Comparison of ENCODE assay signal across 8 cellular contexts in genomic region chr3:44338010-44338827, GRCh38. TPM values are rescaled to one million over a fixed set of nuclear protein-coding genes. Genes with fewer than 3 reads are reported as not detected.
DNase-seq lines count a peak whose midpoint lies in the region; ATAC-seq and TF ChIP-seq lines count a peak whose summit lies in the region.

Gene TCAIM (plus strand): TSS chr3:44338766. CDS start chr3:44354783, 16,017 bp downstream.

- peaks cover 10% of the 10 kb centered on the region for H3K27me3 Mint-ChIP-seq in nephron (ENCODE audit: low read depth)
- H3K27me3 Mint-ChIP-seq in stimulated activated naive CD8-positive, alpha-beta T cell treated with anti-CD3 and anti-CD28 coated beads, Interleukin-15, Interleukin-2, amounts not matched to agents 100 ng/mL and 50 ng/mL, for 24 hours = peaks cover 13% of the 10 kb centered on the region

- H3K36me3 Mint-ChIP-seq in nephron (ENCODE audit: low read depth) = no peaks in the 10 kb centered on the region
- H3K36me3 Mint-ChIP-seq in stimulated activated naive CD8-positive, alpha-beta T cell treated with anti-CD3 and anti-CD28 coated beads, Interleukin-15, Interleukin-2, amounts not matched to agents 100 ng/mL and 50 ng/mL, for 24 hours (ENCODE audit: low read depth) = no peaks in the 10 kb centered on the region

- no peaks in the 10 kb centered on the region for H3K27me3 ChIP-seq in RWPE2 (ENCODE audit: insufficient read depth, poor library complexity, severe bottlenecking)

- peak within 1 kb of the TSS; percentile 50 for H3K27ac ChIP-seq in RWPE2 (ENCODE audit: poor library complexity, severe bottlenecking)

- ATAC-seq in RWPE2 (ENCODE audit: low read depth) = peak; percentile 89

- H3K4me1 Mint-ChIP-seq in nephron = peaks cover 28% of the 10 kb centered on the region
- peaks cover 29% of the 10 kb centered on the region for H3K4me1 Mint-ChIP-seq in stimulated activated naive CD8-positive, alpha-beta T cell treated with anti-CD3 and anti-CD28 coated beads, Interleukin-15, Interleukin-2, amounts not matched to agents 100 ng/mL and 50 ng/mL, for 24 hours (ENCODE audit: low read depth)

- H3K9me3 Mint-ChIP-seq in nephron = no peaks in the 10 kb centered on the region
- no peaks in the 10 kb centered on the region for H3K9me3 Mint-ChIP-seq in stimulated activated naive CD8-positive, alpha-beta T cell treated with anti-CD3 and anti-CD28 coated beads, Interleukin-15, Interleukin-2, amounts not matched to agents 100 ng/mL and 50 ng/mL, for 24 hours

- H3K4me3 Mint-ChIP-seq in nephron = peak within 1 kb of the TSS; percentile 98 to 99 (median 99)
- peak within 1 kb of the TSS; percentile 95 for H3K4me3 Mint-ChIP-seq in stimulated activated naive CD8-positive, alpha-beta T cell treated with anti-CD3 and anti-CD28 coated beads, Interleukin-15, Interleukin-2, amounts not matched to agents 100 ng/mL and 50 ng/mL, for 24 hours

- H3K9me3 ChIP-seq in RWPE2 (ENCODE audit: severe bottlenecking) = no peaks in the 10 kb centered on the region

- peaks cover under 1% of the 10 kb centered on the region; the same call in 1 of the 2 replicates for H3K36me3 ChIP-seq in RWPE2 (ENCODE audit: low read depth)

- H3K4me3 ChIP-seq in RWPE2 (ENCODE audit: severe bottlenecking) (peak within 1 kb of the TSS; percentile 69), fibroblast of pulmonary artery (replicated peaks; ENCODE audit: low read depth, low read length) (peak within 1 kb of the TSS; percentile 97)

- H3K4me1 ChIP-seq in RWPE2 (ENCODE audit: insufficient read depth, poor library complexity, severe bottlenecking) = peaks cover 6% of the 10 kb centered on the region

- H3K27ac Mint-ChIP-seq in nephron = peak within 1 kb of the TSS; percentile 95 to 99 (median 99)
- peak within 1 kb of the TSS; percentile 98 for H3K27ac Mint-ChIP-seq in stimulated activated naive CD8-positive, alpha-beta T cell treated with anti-CD3 and anti-CD28 coated beads, Interleukin-15, Interleukin-2, amounts not matched to agents 100 ng/mL and 50 ng/mL, for 24 hours

- no peak for TF ChIP-seq CTCF in RWPE2 (IDR thresholded peaks at IDR 0.05; ENCODE audit: poor library complexity, severe bottlenecking)
- no peak for TF ChIP-seq CTCF in fibroblast of pulmonary artery (IDR thresholded peaks at IDR 0.05; ENCODE audit: low read length, missing control alignments)
- TF ChIP-seq CTCF in nephron (IDR thresholded peaks at IDR 0.05; ENCODE audit: unreplicated experiment in 3 of 3) = peak in 1 of 3 experiments; percentile 22

- peak; percentile 97 for DNase-seq in EL
- peak; percentile 93 for DNase-seq in H4 (ENCODE audit: low spot score)
- peak; percentile 98 for DNase-seq in LoVo (ENCODE audit: low spot score)
- peak; percentile 97 for DNase-seq in RWPE2 (ENCODE audit: low spot score)
- DNase-seq in activated T-helper 9 cell treated with anti-CD3 and anti-CD28 coated beads, Interleukin-2, amount 50 U/mL, for 16 hours (ENCODE audit: low read depth) = peak; percentile 99
- peak; percentile 98 for DNase-seq in fibroblast of pulmonary artery (ENCODE audit: low read depth)

RNA-seq across cellular contexts. Expression of gene TCAIM, which starts in this region (rescaled TPM):
- total RNA-seq in H4 (2014; rRNA removed; shearing (Covaris generic)) = 21.9 and 24.9 TPM in 2 replicates

Comparison
In these comparisons a context has a peak if more than half of its experiments do, and no peak if none do; other contexts are left out.
1. Peak in every context shown above with its lines: DNase-seq, ATAC-seq, H3K4me3 ChIP-seq and H3K27ac ChIP-seq.